ENCODE assay signal across 9 cellular contexts in the genomic region with DNA sequence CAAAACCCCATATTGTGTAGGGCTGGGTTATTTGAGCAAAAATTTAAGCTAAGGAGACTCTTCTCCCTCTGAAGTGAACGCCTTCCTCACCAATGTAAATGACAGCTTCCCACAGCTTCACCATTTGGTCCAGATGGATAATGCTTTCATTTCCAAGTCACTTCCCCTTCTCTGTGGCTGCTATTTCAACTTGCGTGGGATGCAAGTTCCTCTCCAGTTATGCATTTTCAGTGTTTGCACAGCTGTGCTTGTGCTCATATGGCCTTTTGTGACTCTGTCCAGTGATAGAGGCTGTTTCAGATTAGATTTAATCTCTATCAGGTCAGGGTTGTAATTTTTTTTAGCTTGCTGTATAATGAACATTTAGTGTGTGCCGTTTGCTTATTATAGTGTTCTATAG.
DNase-seq lines count a peak whose midpoint lies in the region; ATAC-seq and TF ChIP-seq lines count a peak whose summit lies in the region.
"Had no signal": no experiment of that assay in that cellular context is flagged by ENCODE, and none has a peak within 500 bp of the region (broad histone marks: within the 10 kb centered on the region; RNA-seq: fewer than 3 reads in every experiment).

No MANE protein-coding gene starts in this region.

- intact Hi-C loops in lower leg skin (cut with DNase I; ENCODE audit: low total_unique reads), result no loop called here

- H3K36me3 Mint-ChIP-seq in T-cell, result no peaks in the 10 kb centered on the region

- DNase-seq in Daoy (ENCODE audit: low read depth) (peak; percentile 66), SKM-1 (lab: John Stamatoyannopoulos, UW; ENCODE audit: unreplicated experiment) (peak; percentile 39), iris pigment epithelial cell (ENCODE audit: low read depth) (peak; percentile 78), lower leg skin (ENCODE audit: low spot score in 2 of 2) (no peak), T-cell (no peak), SW480 (ENCODE audit: low spot score) (no peak)
- DNase-seq: right lobe of liver had no signal

- H3K27ac Mint-ChIP-seq in T-cell, result no peak overlapping the region

- no peak overlapping the region for H3K4me3 Mint-ChIP-seq in T-cell

- no peak overlapping the region for H3K4me3 ChIP-seq in lower leg skin (ENCODE audit: low read depth, poor library complexity, severe bottlenecking)
- H3K4me3 ChIP-seq: right lobe of liver had no signal

- H3K27me3 Mint-ChIP-seq in T-cell, result peaks cover 7 to 8% of the 10 kb centered on the region in 2 donors

- no peak for TF ChIP-seq CTCF in lower leg skin (IDR thresholded peaks at IDR 0.05)

- CTCF ChIA-PET in T-cell (lab: Charles Lee), result no interaction called here

- ATAC-seq in HG03469 (IDR thresholded peaks at IDR 0.05; ENCODE audit: unreplicated experiment), result peak; percentile 64
- no peak for ATAC-seq in T-cell (replicated peaks in 1 of 4)
- no peak for ATAC-seq in esophagus mucosa

- H3K4me1 Mint-ChIP-seq in T-cell, result peaks cover 0 to 20% (median 5%) of the 10 kb centered on the region in 3 donors

- no peak for TF ChIP-seq POLR2A in lower leg skin (IDR thresholded peaks at IDR 0.05)

- peaks cover 0 to 6% (median 5%) of the 10 kb centered on the region in 3 donors for H3K9me3 Mint-ChIP-seq in T-cell

- POLR2A ChIA-PET in T-cell (lab: Charles Lee), result no interaction called here

- WGBS in lower leg skin, 2 donors, result 49 to 57% methylated on average over 3 of the region's 3 CpGs

Comparison
In these comparisons a context has a peak if more than half of its experiments do, and no peak if none do; other contexts are left out.
1. DNase-seq: peak in Daoy (single experiment), SKM-1 (single experiment) and iris pigment epithelial cell (single experiment); none in lower leg skin (0 of 2), T-cell (0 of 34) and SW480 (single experiment).